In the genomic region with DNA sequence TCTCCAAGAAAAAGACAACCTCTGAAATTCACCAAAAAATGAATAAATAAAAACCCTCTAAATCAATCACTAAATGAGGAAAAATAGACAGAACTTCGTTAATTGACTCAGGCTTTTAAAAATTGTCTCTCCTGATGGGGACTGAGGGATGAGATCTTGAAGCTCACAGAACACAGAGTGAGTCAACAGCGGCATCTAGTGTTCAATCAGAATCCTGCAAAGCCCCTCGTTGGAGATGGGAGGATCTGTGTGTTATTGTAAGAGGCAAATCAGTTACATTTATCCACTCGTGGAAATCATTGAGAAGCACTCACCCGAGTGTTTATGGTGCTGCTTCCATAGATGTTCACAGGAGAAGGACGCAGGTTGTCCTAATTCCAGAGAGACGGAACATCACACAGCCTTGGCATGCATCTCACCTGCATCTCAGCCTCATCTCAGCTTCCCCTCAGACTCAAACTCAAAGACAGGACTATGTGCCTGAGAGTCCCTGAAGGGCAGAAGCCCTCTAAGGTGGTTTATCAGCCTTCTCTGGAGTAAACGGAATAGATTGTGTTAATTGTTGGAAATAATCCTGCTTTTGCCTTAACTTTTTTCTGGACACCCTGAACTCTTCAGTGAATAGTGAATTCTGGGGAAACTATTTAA, we compare ENCODE assay signal across 8 cellular contexts.
DNase-seq lines count a peak whose midpoint lies in the region; ATAC-seq and TF ChIP-seq lines count a peak whose summit lies in the region.

No MANE protein-coding gene starts in this region.

- H3K27me3 Mint-ChIP-seq in chondrocyte (ENCODE audit: low read depth): no peaks in the 10 kb centered on the region

- H3K9me3 Mint-ChIP-seq in chondrocyte (ENCODE audit: low read depth): peaks cover 3% of the 10 kb centered on the region

- peak; percentile 35 for DNase-seq in AG09319 (ENCODE audit: extremely low read depth, low read depth)
- peak; percentile 75 for DNase-seq in NCI-H2196 (lab: John Stamatoyannopoulos, UW; ENCODE audit: unreplicated experiment)
- DNase-seq in chondrocyte (ENCODE audit: low spot score): no peak
- no peak for DNase-seq in left lung
- peak; percentile 33 to 40 (median 33) for DNase-seq in stimulated activated CD4-positive, alpha-beta T cell treated with anti-CD3 and anti-CD28 coated beads, TNF-alpha, amount 100 ng/mL, for 24 hours (ENCODE audit: low read depth in 3 of 3)

- H3K27me3 ChIP-seq in left lung: no peaks in the 10 kb centered on the region

- intact Hi-C loops in left lung (cut with DNase I): no loop called here

- H3K4me1 Mint-ChIP-seq in chondrocyte (ENCODE audit: low read depth): peaks cover 31% of the 10 kb centered on the region

- H3K27ac Mint-ChIP-seq in chondrocyte (ENCODE audit: unreplicated experiment): peak overlapping the region; percentile 91

- no peaks in the 10 kb centered on the region for H3K9me3 ChIP-seq in left lung

- H3K4me1 ChIP-seq in left lung: peaks cover 0 to 15% of the 10 kb centered on the region in 2 donors

- H3K27ac ChIP-seq in left lung: peak overlapping the region; percentile 4 to 67

- H3K36me3 Mint-ChIP-seq in chondrocyte (ENCODE audit: low read depth): no peaks in the 10 kb centered on the region

- peak; percentile 96 for TF ChIP-seq CTCF in AG09319 (IDR thresholded peaks at IDR 0.05; ENCODE audit: low read depth, low read length)
- peak; percentile 93 for TF ChIP-seq CTCF in WI38 (IDR thresholded peaks at IDR 0.05; ENCODE audit: low read depth, low read length)
- peak; percentile 98 for TF ChIP-seq CTCF in chondrocyte (IDR thresholded peaks at IDR 0.05)
- TF ChIP-seq CTCF in left lung (IDR thresholded peaks at IDR 0.05): peak; percentile 84 to 92

- no peak overlapping the region for H3K4me3 ChIP-seq in WI38 (ENCODE audit: low read depth, low read length)
- no peak overlapping the region for H3K4me3 ChIP-seq in left lung

- ATAC-seq in GM18520 (IDR thresholded peaks at IDR 0.05; ENCODE audit: unreplicated experiment) (peak; percentile 75), HG03064 (IDR thresholded peaks at IDR 0.05; ENCODE audit: low read depth, unreplicated experiment) (peak; percentile 76), left lung (peak; percentile 97)

- peak overlapping the region; percentile 7 for H3K4me3 Mint-ChIP-seq in chondrocyte (ENCODE audit: unreplicated experiment)

- no peaks in the 10 kb centered on the region for H3K36me3 ChIP-seq in left lung

Comparison
In these comparisons a context has a peak if more than half of its experiments do, and no peak if none do; other contexts are left out.
1. DNase-seq: peak in AG09319 (single experiment), NCI-H2196 (single experiment) and stimulated activated CD4-positive, alpha-beta T cell treated with anti-CD3 and anti-CD28 coated beads, TNF-alpha, amount 100 ng/mL, for 24 hours (3 of 3); none in chondrocyte (single experiment) and left lung (0 of 2).
2. Peak in every context shown above with its lines, with median percentiles within 50 percentile points of each other: CTCF ChIP-seq and ATAC-seq.